8 cellular contexts compared by ENCODE assay signal in the genomic region with DNA sequence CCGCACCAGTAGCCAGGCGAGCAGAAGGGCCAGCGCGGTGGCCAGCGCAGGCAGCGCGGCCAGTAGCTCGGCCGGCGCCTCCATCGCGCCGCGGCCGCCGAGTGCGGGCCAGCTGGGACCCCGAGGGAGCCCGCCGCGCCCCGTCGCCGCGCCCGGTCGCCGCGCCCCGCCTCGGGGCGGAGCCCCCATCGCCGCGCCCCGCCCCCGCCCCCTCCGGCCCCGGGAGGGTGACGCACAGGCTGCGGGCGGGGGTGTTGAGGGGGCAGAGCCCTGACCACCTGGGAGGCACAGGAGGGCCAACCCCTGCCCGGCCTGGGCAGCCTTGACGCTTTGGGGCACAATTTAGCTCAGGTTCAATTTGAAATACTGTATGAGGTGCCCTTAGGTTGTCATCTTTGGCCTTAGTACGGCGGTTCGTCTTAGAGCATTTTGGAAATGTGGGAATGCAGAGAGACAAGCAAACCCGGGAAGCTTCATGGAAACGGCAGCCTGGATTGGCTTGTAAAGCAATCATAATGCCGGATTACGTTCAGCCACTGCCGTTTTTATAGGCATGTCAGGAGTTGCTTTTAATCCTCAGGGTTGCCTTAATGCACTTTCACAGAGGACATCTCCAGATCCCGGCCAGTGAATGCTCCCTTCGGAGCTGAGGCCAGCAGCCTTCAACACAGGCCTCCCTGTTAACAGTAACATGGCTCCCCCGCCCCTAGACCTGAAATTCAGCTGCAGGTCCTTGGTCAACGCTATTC. TPM values are rescaled to one million over a fixed set of nuclear protein-coding genes. Genes with fewer than 3 reads are reported as not detected.
A peak's percentile ranks its signal among the peaks of the same experiment; 100 is the strongest.
DNase-seq lines count a peak whose midpoint lies in the region; ATAC-seq, FAIRE-seq and TF ChIP-seq lines count a peak whose summit lies in the region.

TSS of gene MXRA7 (minus strand) at position 103 of the 749 bp plus-strand sequence. CDS start at position 84, 19 bp downstream.

- peak within 1 kb of the TSS; percentile 68 for H3K4me2 ChIP-seq in GM12878 (ENCODE audit: control insufficient read depth, insufficient read depth)

- H3K27ac Mint-ChIP-seq in Caco-2 (ENCODE audit: unreplicated experiment): peak within 1 kb of the TSS; percentile 75
- no peak within 1 kb of the TSS for H3K27ac Mint-ChIP-seq in T-helper 2 cell treated with Interferon-gamma antibody and Interleukin-4, amounts not matched to agents 5 μg/mL and 100 μg/mL, for 36 hours

- 40% methylated on average over 12 of the region's 56 CpGs for WGBS in GM12878 (ENCODE audit: insufficient coverage, insufficient replicate concordance, low lambda C conversion rate, missing lambda C conversion rate)
- 3 to 7% (median 4%) methylated on average over 27 to 41 of the region's 56 CpGs for WGBS in psoas muscle, 3 donors

- TF ChIP-seq EP300 in GM12878 (IDR thresholded peaks at IDR 0.05; ENCODE audit: borderline replicate concordance in 1 of 2, control insufficient read depth in 1 of 2, low read depth in 2 of 2, low read length in 2 of 2): no peak

- peaks cover 13% of the 10 kb centered on the region for H3K4me1 ChIP-seq in Caco-2
- peaks cover 8% of the 10 kb centered on the region for H3K4me1 ChIP-seq in GM12878 (ENCODE audit: control insufficient read depth, insufficient read depth, low read length)
- peaks cover 51% of the 10 kb centered on the region for H3K4me1 ChIP-seq in psoas muscle

- in situ Hi-C loops in GM12878 (cut with MboI): no loop called here
- in situ Hi-C loops in KBM-7 (cut with MboI; ENCODE audit: low pct_unique_long_range_greater_than_20kb, low sequenced_read_pairs): no loop called here

- TF ChIP-seq CTCF in Caco-2 (IDR thresholded peaks at IDR 0.05; ENCODE audit: insufficient read depth in 1 of 2, low read depth in 1 of 2, low read length in 1 of 2, severe bottlenecking in 1 of 2, unreplicated experiment in 1 of 2): no peak
- TF ChIP-seq CTCF in GM12878 (IDR thresholded peaks at IDR 0.05 in 2 of 3, conservative IDR thresholded peaks at IDR 0.05 in 1 of 3; ENCODE audit: control insufficient read depth in 2 of 3, extremely low read depth in 1 of 3, insufficient read depth in 1 of 3, low read depth in 3 of 3, low read length in 3 of 3): no peak
- TF ChIP-seq CTCF in psoas muscle (IDR thresholded peaks at IDR 0.05): no peak

- POLR2A ChIA-PET in Caco-2 (lab: Charles Lee) (interaction anchor here (1.0 to 1.3 kb wide), 2 partner anchors 35 to 154 kb away, joined by 3 to 4 read pairs; no protein-coding TSS in a partner anchor), GM12878 (lab: Charles Lee) (no interaction called here)

- TF ChIP-seq RAD21 in GM12878 (IDR thresholded peaks at IDR 0.05; ENCODE audit: insufficient read depth, low read depth, low read length): no peak

- FAIRE-seq in HTR-8/SVneo (lab: Jason Lieb, UNC) (peak; percentile 54), GM12878 (lab: Jason Lieb, UNC) (no peak)

- RAD21 ChIA-PET in GM12878 (lab: Charles Lee; ENCODE audit: unreplicated experiment): no interaction called here

- H4K20me1 ChIP-seq in GM12878 (ENCODE audit: control insufficient read depth, insufficient read depth): peaks cover 5% of the 10 kb centered on the region

- ATAC-seq in GM12878: peak; percentile 87
- ATAC-seq in psoas muscle: peak; percentile 75 to 81 (median 78)
- no peak for ATAC-seq in HG03521 (IDR thresholded peaks at IDR 0.05; ENCODE audit: unreplicated experiment)

- SMC1A ChIA-PET in GM12878 (lab: Charles Lee; ENCODE audit: uncharacterized antibody, unreplicated experiment): interaction anchor here (1.2 kb wide), 1 partner anchor 14 kb away, joined by 3 read pairs; no protein-coding TSS in a partner anchor

- no peak within 1 kb of the TSS for H3K9ac ChIP-seq in GM12878 (ENCODE audit: control insufficient read depth, insufficient read depth, low read length)

- H3K79me2 ChIP-seq in GM12878 (ENCODE audit: control insufficient read depth, insufficient read depth, low read length): no peaks in the 10 kb centered on the region

- H3K36me3 Mint-ChIP-seq in Caco-2 (ENCODE audit: insufficient read depth, unreplicated experiment): peaks cover 17% of the 10 kb centered on the region
- peaks cover 26% of the 10 kb centered on the region for H3K36me3 Mint-ChIP-seq in T-helper 2 cell treated with Interferon-gamma antibody and Interleukin-4, amounts not matched to agents 5 μg/mL and 100 μg/mL, for 36 hours (ENCODE audit: low read depth)

- intact Hi-C loops in Caco-2 (cut with micrococcal nuclease; ENCODE audit: unreplicated experiment) (loop anchor here (1.0 to 5.0 kb wide), 2 partner anchors 26 to 39 kb away; partner anchors contain the start of gene SRSF2), GM12878 (cut with micrococcal nuclease; ENCODE audit: unreplicated experiment) (loop anchor here (10.0 kb wide), 1 partner anchor 86 kb away; no protein-coding TSS in a partner anchor), psoas muscle (cut with DNase I) (loop anchor here in 1 of 2 donors (5.0 kb wide), 1 partner anchor 154 kb away; no protein-coding TSS in a partner anchor)

- H3K36me3 ChIP-seq in Caco-2 (ENCODE audit: control insufficient read depth, insufficient read depth, low read length): peaks cover 2% of the 10 kb centered on the region
- H3K36me3 ChIP-seq in GM12878 (ENCODE audit: control insufficient read depth in 2 of 2, insufficient read depth in 2 of 2, low read length in 1 of 2): peaks cover 2 to 12% of the 10 kb centered on the region in 2 experiments; a peak in 3 of 4 replicates
- H3K36me3 ChIP-seq in psoas muscle (ENCODE audit: insufficient read depth in 1 of 2, low read depth in 1 of 2): peaks cover 2 to 33% of the 10 kb centered on the region in 2 donors

- peak; percentile 64 to 79 for DNase-seq in Caco-2
- peak; percentile 89 for DNase-seq in HTR-8/SVneo (ENCODE audit: insufficient read length, low spot score)
- DNase-seq in T-helper 2 cell treated with Interferon-gamma antibody and Interleukin-4, amounts not matched to agents 5 μg/mL and 100 μg/mL, for 36 hours (ENCODE audit: low spot score): peak; percentile 67
- no peak for DNase-seq in GM12878 (ENCODE audit: low read depth, low spot score)
- DNase-seq in hepatic stellate cell (ENCODE audit: low spot score): peak; percentile 83
- DNase-seq in psoas muscle: peak; percentile 84 to 89
- DNase-seq in KBM-7: no peak

- no peak for TF ChIP-seq POLR2A in GM12878 (IDR thresholded peaks at IDR 0.05; ENCODE audit: low read depth, low read length)

- peaks cover 15% of the 10 kb centered on the region for H3K4me1 Mint-ChIP-seq in Caco-2 (ENCODE audit: low read depth, unreplicated experiment)
- H3K4me1 Mint-ChIP-seq in T-helper 2 cell treated with Interferon-gamma antibody and Interleukin-4, amounts not matched to agents 5 μg/mL and 100 μg/mL, for 36 hours (ENCODE audit: low read depth): peaks cover 34% of the 10 kb centered on the region

- BruUV-seq in Caco-2 (replicated peaks; lab: Mats Ljungman, UMichigan) (no TSS peak), GM12878 (replicated peaks; lab: Mats Ljungman, UMichigan) (no TSS peak)

- no peaks in the 10 kb centered on the region for H3K27me3 Mint-ChIP-seq in Caco-2 (ENCODE audit: insufficient read depth, unreplicated experiment)
- H3K27me3 Mint-ChIP-seq in T-helper 2 cell treated with Interferon-gamma antibody and Interleukin-4, amounts not matched to agents 5 μg/mL and 100 μg/mL, for 36 hours (ENCODE audit: low read depth): peaks cover 11% of the 10 kb centered on the region

- H3K9me3 ChIP-seq in Caco-2 (no peaks in the 10 kb centered on the region), GM12878 (replicated peaks; ENCODE audit: control insufficient read depth, insufficient read depth, low read length) (no peaks in the 10 kb centered on the region), psoas muscle (no peaks in the 10 kb centered on the region)

- H3K27ac ChIP-seq in GM12878 (ENCODE audit: control insufficient read depth, insufficient read depth) (no peak within 1 kb of the TSS), psoas muscle (peak within 1 kb of the TSS; percentile 87)

- H3K9me3 Mint-ChIP-seq in Caco-2 (ENCODE audit: unreplicated experiment): no peaks in the 10 kb centered on the region
- no peaks in the 10 kb centered on the region for H3K9me3 Mint-ChIP-seq in T-helper 2 cell treated with Interferon-gamma antibody and Interleukin-4, amounts not matched to agents 5 μg/mL and 100 μg/mL, for 36 hours

- H3K27me3 ChIP-seq in Caco-2 (replicated peaks; ENCODE audit: control insufficient read depth, insufficient read depth, low read length): no peaks in the 10 kb centered on the region
- H3K27me3 ChIP-seq in GM12878 (replicated peaks in 1 of 2; ENCODE audit: control insufficient read depth in 2 of 2, insufficient read depth in 2 of 2, low read length in 1 of 2): no peaks in the 10 kb centered on the region; a peak in 2 of 4 replicates
- H3K27me3 ChIP-seq in psoas muscle (ENCODE audit: insufficient read depth in 3 of 3, low read length in 2 of 3): no peaks in the 10 kb centered on the region

- H3K4me3 Mint-ChIP-seq in Caco-2 (ENCODE audit: unreplicated experiment): peak within 1 kb of the TSS; percentile 77
- H3K4me3 Mint-ChIP-seq in T-helper 2 cell treated with Interferon-gamma antibody and Interleukin-4, amounts not matched to agents 5 μg/mL and 100 μg/mL, for 36 hours: peak within 1 kb of the TSS; percentile 73

- CTCF ChIA-PET in Caco-2 (lab: Charles Lee) (interaction anchor here (1.1 to 1.4 kb wide), 2 partner anchors 30 to 154 kb away, joined by 3 to 4 read pairs; no protein-coding TSS in a partner anchor), GM12878 (lab: Yijun Ruan, JAX) (interaction anchor here (0.9 kb wide), 1 partner anchor 8 kb away, joined by 3 read pairs; no protein-coding TSS in a partner anchor)

- H3K4me3 ChIP-seq in Caco-2 (ENCODE audit: low read depth, low read length) (peak within 1 kb of the TSS; percentile 71), GM12878 (peak within 1 kb of the TSS; percentile 32; the same call in 1 of the 2 replicates), psoas muscle (peak within 1 kb of the TSS; percentile 73)

- 0 out of 2 replicates have a peak within 1 kb of the TSS, but pooled peaks have one; percentile 29 for H2AFZ ChIP-seq in GM12878 (ENCODE audit: control insufficient read depth, low read depth, low read length)

RNA-seq across cellular contexts. Expression of gene MXRA7, which starts in this region (rescaled TPM):
- total RNA-seq in Caco-2 (2022) (66.8 and 70.2 TPM in 2 replicates), GM12878 (2014; rRNA removed) (0.56 and 1.9 TPM in 2 replicates), GM12878 (2014; rRNA removed; fragmentation: Illumina TruSeq; extraction: Trizol) (0.49 and 0.60 TPM in 2 replicates), GM12878 (2021) (1.1 and 1.3 TPM in 2 replicates), psoas muscle (10 to 100 TPM; 40.8 to 75.1 (median 52.0) TPM)
- total RNA-seq in GM12878 (2013; cell fraction: nucleolus; rRNA removed): 0.33 and 0.54 TPM in 2 replicates
- 0.50 TPM for polyA plus RNA-seq in GM12878 (2011; ENCODE audit: low read depth)
- polyA plus RNA-seq in GM12878 (2011; rRNA removed) (0.15 and 0.30 TPM in 2 replicates), GM12878 (2014; fragmentation: Illumina TruSeq; extraction: Trizol) (0.96 and 3.4 TPM in 2 replicates), GM12878 (2014; fragmentation: Nextera tagmentation; extraction: Ambion mirVana) (under 1 TPM; 0.03 to 0.16 TPM), GM12878 (2014; rRNA removed) (0.48 and 2.0 TPM in 2 replicates), GM12878 (2016; fragmentation: Nextera tagmentation; extraction: Ambion mirVana) (under 1 TPM; 0.08 to 0.18 TPM), psoas muscle (10 to 100 TPM; 34.6 to 43.2 (median 37.6) TPM)
- 0.03 and 0.06 TPM in 2 replicates for polyA plus RNA-seq in GM12878 (2011; cell fraction: cytosol; rRNA removed)
- polyA plus RNA-seq in GM12878 (2011; cell fraction: nucleus; rRNA removed): 0.06 and 0.07 TPM in 2 replicates
- 0.66 and 0.87 TPM in 2 replicates for polyA plus RNA-seq in GM12878 (2012)
- polyA minus RNA-seq in GM12878 (2011; rRNA and poly(A)+ RNA removed): 0.10 TPM in 1 of 2 replicates, not detected in the other
- polyA minus RNA-seq in GM12878 (2011; cell fraction: cytosol; rRNA and poly(A)+ RNA removed): not detected in 2 replicates
- polyA minus RNA-seq in GM12878 (2011; cell fraction: nucleus; rRNA and poly(A)+ RNA removed): not detected in 2 replicates

Comparison
In these comparisons a context has a peak if more than half of its experiments do, and no peak if none do; other contexts are left out.
1. RNA of gene MXRA7 (total RNA-seq): 66.8 to 70.2 TPM in Caco-2 and 40.8 to 75.1 TPM in psoas muscle; 0.33 to 1.9 TPM in GM12878; every median in the first group is over 10 times any median in the second.
2. RNA of gene MXRA7 (polyA plus RNA-seq): 34.6 to 43.2 TPM in psoas muscle; 0.03 to 3.4 TPM in GM12878; every median in the first group is over 4 times any median in the second.
3. DNase-seq: peak in Caco-2 (2 of 2), HTR-8/SVneo (single experiment), T-helper 2 cell treated with Interferon-gamma antibody and Interleukin-4, amounts not matched to agents 5 μg/mL and 100 μg/mL, for 36 hours (single experiment), hepatic stellate cell (single experiment) and psoas muscle (2 of 2); none in GM12878 (single experiment) and KBM-7 (single experiment).
4. Peak in every context shown above with its lines, with median percentiles within 50 percentile points of each other: H3K4me3 ChIP-seq.